23 cellular contexts compared by ENCODE assay signal in the genomic region with DNA sequence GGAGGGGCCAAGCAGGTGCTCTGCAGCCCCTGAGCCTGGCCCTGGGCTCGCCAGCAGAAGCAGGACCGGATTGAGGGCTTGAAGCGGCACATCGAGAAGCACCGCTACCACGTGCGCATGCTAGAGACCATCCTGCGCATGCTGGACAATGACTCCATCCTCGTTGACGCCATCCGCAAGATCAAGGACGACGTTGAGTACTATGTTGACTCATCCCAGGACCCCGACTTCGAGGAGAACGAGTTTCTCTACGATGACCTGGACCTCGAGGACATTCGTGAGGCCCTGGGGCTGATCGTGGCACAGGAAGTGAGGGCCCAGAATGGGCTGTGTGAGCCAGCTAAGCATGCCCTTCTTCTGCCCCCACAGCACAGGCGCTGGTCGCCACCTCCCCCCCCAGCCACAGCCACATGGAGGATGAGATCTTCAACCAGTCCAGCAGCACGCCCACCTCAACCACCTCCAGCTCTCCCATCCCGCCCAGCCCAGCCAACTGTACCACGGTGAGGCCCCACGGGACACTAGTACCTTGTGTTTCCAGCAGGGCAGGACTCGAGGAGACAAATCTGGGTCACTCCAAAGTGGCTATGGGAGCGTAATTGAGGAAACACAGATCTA. TPM values are rescaled to one million over a fixed set of nuclear protein-coding genes. Genes with fewer than 3 reads are reported as not detected.
"Had no signal": no experiment of that assay in that cellular context is flagged by ENCODE, and none has a peak within 500 bp of the region (broad histone marks: within the 10 kb centered on the region; RNA-seq: fewer than 3 reads in every experiment).

No MANE protein-coding gene starts in this region.

- H3K4me2 ChIP-seq: KMS-11, SK-N-SH had no signal

- DNase-seq: IMR-90, Kasumi-1, MM.1S, NCI-H1092 treated with DMSO at 0.1 percent for 48 hours, NCI-H1436, NCI-H187, NCI-H2029, NCI-H2081 treated with DMSO at 0.1 percent for 48 hours, NCI-H2171, NCI-H226, NCI-H446, NCI-H510A, NCI-H524 treated with DMSO at 0.1 percent for 48 hours, NCI-H69, NCI-H774, RPMI8226, SHP77, SK-N-SH, SW 1271 had no signal

- H3K9me3 ChIP-seq: SK-N-SH had no signal

- H3K9ac ChIP-seq: KMS-11, SK-N-SH had no signal

- H3K27ac ChIP-seq: HL-60, KMS-11 had no signal

- FAIRE-seq: RCC 7860 had no signal

RNA-seq across cellular contexts. Expression of gene TMC4, which starts 27.3 kb away (rescaled TPM):
- total RNA-seq: SK-MEL-5 had no signal
